ENCODE assay signal across 30 cellular contexts in genomic region chr21:33318087-33318486, GRCh38.
"Had no signal": no experiment of that assay in that cellular context is flagged by ENCODE, and none has a peak within 500 bp of the region (broad histone marks: within the 10 kb centered on the region; RNA-seq: fewer than 3 reads in every experiment).

No MANE protein-coding gene starts in this region.

- H3K27me3 ChIP-seq: neural progenitor cell, ovary, right lobe of liver, sigmoid colon, suprapubic skin, thyroid gland, tibial nerve, upper lobe of left lung, vagina had no signal

- H3K36me3 ChIP-seq: neural progenitor cell, ovary, right lobe of liver, sigmoid colon, suprapubic skin, thoracic aorta, thyroid gland, tibial nerve, upper lobe of left lung, vagina had no signal

- H2AFZ ChIP-seq: neural progenitor cell, parathyroid adenoma had no signal

- H3K4me3 ChIP-seq: neural progenitor cell, ovary, psoas muscle, right lobe of liver, sigmoid colon, suprapubic skin, thoracic aorta, thyroid gland, tibial nerve, upper lobe of left lung, vagina had no signal

- H3K4me2 ChIP-seq: neural progenitor cell had no signal

- DNase-seq: naive thymus-derived CD4-positive, alpha-beta T cell; natural killer cell; occipital lobe; ovary; posterior cingulate gyrus; psoas muscle; right cardiac atrium; right lobe of liver; sigmoid colon; small intestine; stimulated activated CD4-positive, alpha-beta T cell treated with anti-CD3 and anti-CD28 coated beads, Interleukin-12 subunit alpha, Interleukin-12 subunit beta, amount 100 ng/mL, for 4 hours; stimulated activated CD4-positive, alpha-beta T cell treated with anti-CD3 and anti-CD28 coated beads, Interleukin-1b, Interleukin-23, amount 100 ng/mL, for 48 hours; stimulated activated CD4-positive, alpha-beta T cell treated with anti-CD3 and anti-CD28 coated beads, Interleukin-4, amount 100 ng/mL, for 1 hour; stimulated activated CD4-positive, alpha-beta T cell treated with anti-CD3 and anti-CD28 coated beads, Interleukin-4, amount 100 ng/mL, for 4 hours; stimulated activated CD8-positive, alpha-beta memory T cell treated with anti-CD3 and anti-CD28 coated beads, Interleukin-4, amount 100 ng/mL, for 48 hours; stimulated activated naive CD4-positive, alpha-beta T cell; stimulated activated naive CD8-positive, alpha-beta T cell treated with anti-CD3 and anti-CD28 coated beads, Interleukin-15, amount 100 ng/mL, for 72 hours; stimulated activated naive CD8-positive, alpha-beta T cell treated with anti-CD3 and anti-CD28 coated beads, Interleukin-15, Interleukin-2, amounts not matched to agents 100 U/mL and 50 U/mL, for 24 hours; substantia nigra; thyroid gland; trophoblast cell; upper lobe of left lung had no signal

- H3K4me1 ChIP-seq: neural progenitor cell, parathyroid adenoma, psoas muscle, right lobe of liver, sigmoid colon, suprapubic skin, thyroid gland, tibial nerve, upper lobe of left lung, vagina had no signal

- H3K9me3 ChIP-seq: ovary, psoas muscle, right lobe of liver, sigmoid colon, suprapubic skin, thoracic aorta, thyroid gland, tibial nerve, upper lobe of left lung, vagina had no signal

- FAIRE-seq: small intestine, urothelium cell line had no signal

- H3K27ac ChIP-seq: neural progenitor cell, ovary, parathyroid adenoma, psoas muscle, right lobe of liver, sigmoid colon, suprapubic skin, thoracic aorta, thyroid gland, tibial nerve, upper lobe of left lung, vagina had no signal

- H3K9ac ChIP-seq: neural progenitor cell, parathyroid adenoma had no signal

- H3K79me2 ChIP-seq: parathyroid adenoma had no signal

- ATAC-seq: naive thymus-derived CD4-positive, alpha-beta T cell; natural killer cell; psoas muscle; right cardiac atrium; right lobe of liver; stimulated activated memory B cell treated with anti-CD40 and anti-IgM and Interleukin-4, amounts not matched to agents 10 μg/mL and 1 μg/mL and 100 μg/mL, for 72 hours; stimulated activated naive CD8-positive, alpha-beta T cell treated with anti-CD3 and anti-CD28 coated beads, Interleukin-15, amount 100 ng/mL, for 72 hours; stimulated activated naive CD8-positive, alpha-beta T cell treated with anti-CD3 and anti-CD28 coated beads, Interleukin-15, Interleukin-2, amounts not matched to agents 100 U/mL and 50 U/mL, for 24 hours had no signal
